ENCODE assay signal across 2 cellular contexts in the genomic region with DNA sequence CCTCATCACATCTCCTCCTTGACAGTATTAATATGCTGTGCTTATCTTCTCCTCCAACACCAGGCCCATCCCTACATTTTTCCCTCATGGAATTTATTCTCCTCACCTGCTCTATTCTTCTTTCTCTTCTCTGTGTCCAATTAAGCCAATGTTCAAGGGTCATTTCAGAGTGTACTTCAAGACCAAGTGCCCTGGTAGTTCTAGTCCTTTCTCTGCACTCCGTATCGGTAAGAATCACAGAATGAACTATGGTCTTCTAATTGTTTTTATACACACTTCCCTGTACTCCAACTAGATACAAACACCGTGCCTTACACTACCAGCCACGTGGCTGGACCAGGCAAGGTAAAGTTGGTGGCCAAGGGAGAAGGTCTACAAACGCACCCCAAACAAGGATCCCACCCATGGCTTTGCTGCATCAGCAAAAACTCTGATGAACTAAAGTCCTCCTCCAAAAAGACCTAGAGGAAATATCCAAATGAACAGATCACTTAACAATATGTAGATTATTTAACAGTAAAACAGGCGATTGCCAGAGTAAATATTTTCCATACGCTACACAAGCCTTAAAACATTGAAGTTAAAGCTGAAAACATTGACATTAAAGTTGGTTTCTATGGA.
TF ChIP-seq lines count a peak whose summit lies in the region.

No MANE protein-coding gene starts in this region.

TF ChIP-seq in A549, 52 proteins besides CTCF, POLR2A, EP300 and RAD21:
- peak; percentile 70 for TF ChIP-seq MAFK (IDR thresholded peaks at IDR 0.05; ENCODE audit: partially characterized antibody)
- TF ChIP-seq, protein P1, sequence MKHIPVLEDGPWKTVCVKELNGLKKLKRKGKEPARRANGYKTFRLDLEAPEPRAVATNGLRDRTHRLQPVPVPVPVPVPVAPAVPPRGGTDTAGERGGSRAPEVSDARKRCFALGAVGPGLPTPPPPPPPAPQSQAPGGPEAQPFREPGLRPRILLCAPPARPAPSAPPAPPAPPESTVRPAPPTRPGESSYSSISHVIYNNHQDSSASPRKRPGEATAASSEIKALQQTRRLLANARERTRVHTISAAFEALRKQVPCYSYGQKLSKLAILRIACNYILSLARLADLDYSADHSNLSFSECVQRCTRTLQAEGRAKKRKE (CRISPR knock-in tag; IDR thresholded peaks at IDR 0.05; ENCODE audit: low read depth): no peak

TF ChIP-seq in H1, 55 proteins besides CTCF, POLR2A, EP300 and RAD21:
- TF ChIP-seq ZNF274 (IDR thresholded peaks at IDR 0.05; ENCODE audit: borderline replicate concordance, extremely low read depth, low read length) (no peak), RBBP5 (IDR thresholded peaks at IDR 0.05; ENCODE audit: borderline replicate concordance, low read depth, low read length) (no peak), MAFK (IDR thresholded peaks at IDR 0.05; ENCODE audit: low read depth, low read length) (peak; percentile 32; the same call in 1 of the 2 replicates)
- TF ChIP-seq, protein P2, sequence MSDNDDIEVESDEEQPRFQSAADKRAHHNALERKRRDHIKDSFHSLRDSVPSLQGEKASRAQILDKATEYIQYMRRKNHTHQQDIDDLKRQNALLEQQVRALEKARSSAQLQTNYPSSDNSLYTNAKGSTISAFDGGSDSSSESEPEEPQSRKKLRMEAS (IDR thresholded peaks at IDR 0.05): no peak
TF ChIP-seq in H1: peak in this region for 1.
